In genomic region chr12:46905241-46905630, GRCh38 we compare ENCODE assay signal across 7 cellular contexts.
A peak's percentile ranks its signal among the peaks of the same experiment; 100 is the strongest.
DNase-seq lines count a peak whose midpoint lies in the region; TF ChIP-seq lines count a peak whose summit lies in the region.
"Not testable (repeated sequence)": the region's sequence is repeated elsewhere in the genome, so short reads cannot be mapped to it uniquely, and the experiment has no call there.

No MANE protein-coding gene starts in this region.

- H3K4me1 ChIP-seq in adipocyte (ENCODE audit: control insufficient read depth, insufficient read depth, low read length): peaks cover 29% of the 10 kb centered on the region
- H3K4me1 ChIP-seq in mesendoderm (ENCODE audit: control insufficient read depth, low read depth, low read length): not testable (repeated sequence)

- not testable (repeated sequence) for H2BK15ac ChIP-seq in mesendoderm (replicated peaks; ENCODE audit: low read depth)

- DNase-seq in ELF-1 (ENCODE audit: low read depth, low spot score) (peak; percentile 26), MG63 (peak; percentile 10), adipocyte (ENCODE audit: low read depth) (peak; percentile 23), fibroblast of villous mesenchyme (ENCODE audit: low read depth) (peak; percentile 70), mesendoderm (peak; percentile 7)
- not testable (repeated sequence) for DNase-seq in chondrocyte (ENCODE audit: low spot score); progenitor cell of endocrine pancreas (ENCODE audit: low spot score, unreplicated experiment)

- not testable (repeated sequence) for H3K36me3 Mint-ChIP-seq in chondrocyte (ENCODE audit: low read depth); progenitor cell of endocrine pancreas (ENCODE audit: insufficient read depth)

- TF ChIP-seq CTCF in chondrocyte (IDR thresholded peaks at IDR 0.05); fibroblast of villous mesenchyme (IDR thresholded peaks at IDR 0.05; ENCODE audit: insufficient read depth, low read depth, low read length); progenitor cell of endocrine pancreas (IDR thresholded peaks at IDR 0.05; ENCODE audit: unreplicated experiment): not testable (repeated sequence)

- not testable (repeated sequence) for H3K36me3 ChIP-seq in MG63; adipocyte (ENCODE audit: control insufficient read depth, insufficient read depth, low read length, severe bottlenecking); mesendoderm (ENCODE audit: control insufficient read depth, insufficient read depth, low read length)

- H2AK5ac ChIP-seq in mesendoderm (ENCODE audit: low read length): not testable (repeated sequence)

- H4K5ac ChIP-seq in mesendoderm (ENCODE audit: low read length): not testable (repeated sequence)

- H3K56ac ChIP-seq in mesendoderm (ENCODE audit: low read length): not testable (repeated sequence)

- H3K4me2 ChIP-seq in mesendoderm (ENCODE audit: low read length): not testable (repeated sequence)

- not testable (repeated sequence) for H3K23ac ChIP-seq in mesendoderm (ENCODE audit: low read length)

- not testable (repeated sequence) for H3K79me1 ChIP-seq in mesendoderm (ENCODE audit: low read length)

- peaks cover 33% of the 10 kb centered on the region for H3K4me1 Mint-ChIP-seq in chondrocyte (ENCODE audit: low read depth)
- not testable (repeated sequence) for H3K4me1 Mint-ChIP-seq in progenitor cell of endocrine pancreas (ENCODE audit: low read depth)

- H3K27me3 Mint-ChIP-seq in chondrocyte (ENCODE audit: low read depth); progenitor cell of endocrine pancreas: not testable (repeated sequence)

- not testable (repeated sequence) for H3K4me3 ChIP-seq in MG63; fibroblast of villous mesenchyme (ENCODE audit: low read depth, low read length); mesendoderm (ENCODE audit: low read length)
- peak overlapping the region; percentile 49 for H3K4me3 ChIP-seq in adipocyte (ENCODE audit: low read length)

- peaks cover 15% of the 10 kb centered on the region for H3K9me3 ChIP-seq in MG63
- not testable (repeated sequence) for H3K9me3 ChIP-seq in adipocyte (ENCODE audit: control insufficient read depth, low read length)

- not testable (repeated sequence) for H3K4ac ChIP-seq in mesendoderm (ENCODE audit: low read depth, low read length)

- H3K79me2 ChIP-seq in mesendoderm (ENCODE audit: control insufficient read depth, insufficient read depth, low read length): not testable (repeated sequence)

- H2BK120ac ChIP-seq in mesendoderm (ENCODE audit: low read depth, low read length): not testable (repeated sequence)

- peak overlapping the region; percentile 77 for H3K27ac Mint-ChIP-seq in chondrocyte (ENCODE audit: unreplicated experiment)
- peak overlapping the region; percentile 7 for H3K27ac Mint-ChIP-seq in progenitor cell of endocrine pancreas

- peaks cover 13% of the 10 kb centered on the region for H3K9me3 Mint-ChIP-seq in chondrocyte (ENCODE audit: low read depth)
- H3K9me3 Mint-ChIP-seq in progenitor cell of endocrine pancreas (ENCODE audit: low read depth): not testable (repeated sequence)

- not testable (repeated sequence) for H3K9ac ChIP-seq in adipocyte (ENCODE audit: low read length); mesendoderm (ENCODE audit: low read length)

- H3K27me3 ChIP-seq in MG63; adipocyte (replicated peaks; ENCODE audit: control insufficient read depth, insufficient read depth, low read length); mesendoderm (ENCODE audit: insufficient read depth, low read length, poor library complexity): not testable (repeated sequence)

- not testable (repeated sequence) for H3K27ac ChIP-seq in mesendoderm (ENCODE audit: low read depth, low read length)

- H4K8ac ChIP-seq in mesendoderm (ENCODE audit: low read depth, low read length): not testable (repeated sequence)

- not testable (repeated sequence) for H3K18ac ChIP-seq in mesendoderm (ENCODE audit: low read length)

- WGBS in mesendoderm (ENCODE audit: extremely low coverage, insufficient coverage, low lambda C conversion rate): no CpG with 5 or more reads among the region's 4 CpGs

- not testable (repeated sequence) for H3K4me3 Mint-ChIP-seq in chondrocyte (ENCODE audit: unreplicated experiment); progenitor cell of endocrine pancreas (ENCODE audit: low read depth)

- H2BK5ac ChIP-seq in mesendoderm (ENCODE audit: low read length): not testable (repeated sequence)
